In genomic region chr14:101963052-101963451, GRCh38 we compare ENCODE assay signal across 18 cellular contexts. TPM values are rescaled to one million over a fixed set of nuclear protein-coding genes. Genes with fewer than 3 reads are reported as not detected.
DNase-seq lines count a peak whose midpoint lies in the region; ATAC-seq, FAIRE-seq and TF ChIP-seq lines count a peak whose summit lies in the region.
"Had no signal": no experiment of that assay in that cellular context is flagged by ENCODE, and none has a peak within 500 bp of the region (broad histone marks: within the 10 kb centered on the region; RNA-seq: fewer than 3 reads in every experiment).

No MANE protein-coding gene starts in this region.

- H3K27ac ChIP-seq in angular gyrus (ENCODE audit: low read depth, low read length): peak overlapping the region; percentile 75
- no peak overlapping the region for H3K27ac ChIP-seq in keratinocyte (ENCODE audit: control insufficient read depth, insufficient read depth, low read length)
- no peak overlapping the region for H3K27ac ChIP-seq in colonic mucosa
- H3K27ac ChIP-seq: right lobe of liver had no signal

- H3K79me2 ChIP-seq in keratinocyte (ENCODE audit: control insufficient read depth, insufficient read depth, low read length): peaks cover 37% of the 10 kb centered on the region

- H4K20me1 ChIP-seq in keratinocyte (ENCODE audit: control insufficient read depth, extremely low read depth, insufficient read depth, low read length): no peaks in the 10 kb centered on the region

- dilution Hi-C loops in keratinocyte (cut with MboI; ENCODE audit: extremely low pct_ligation_motif_present, low sequenced_read_pairs): no loop called here

- peaks cover 26% of the 10 kb centered on the region for H3K4me1 ChIP-seq in keratinocyte (ENCODE audit: control insufficient read depth, extremely low read depth, insufficient read depth, low read length)
- H3K4me1 ChIP-seq in colonic mucosa: peaks cover 4% of the 10 kb centered on the region

- DNase-seq in Jurkat, Clone E6-1 (ENCODE audit: low read depth, low spot score): peak; percentile 43
- no peak for DNase-seq in keratinocyte (ENCODE audit: low read depth, low spot score)
- DNase-seq in superior temporal gyrus (ENCODE audit: extremely low spot score): peak; percentile 45
- no peak for DNase-seq in omental fat pad (ENCODE audit: low spot score)
- DNase-seq in colonic mucosa: no peak
- DNase-seq: activated CD4-positive, CD25-positive, alpha-beta regulatory T cell; activated naive CD8-positive, alpha-beta T cell treated with anti-CD3 and anti-CD28 coated beads, Interleukin-2, amount 50 U/mL, for 24 hours; central memory CD4-positive, alpha-beta T cell; effector memory CD8-positive, alpha-beta T cell; KBM-7; NCI-H226 had no signal

- no peak for ATAC-seq in omental fat pad (ENCODE audit: low FRiP score)
- ATAC-seq in GM19351 (IDR thresholded peaks at IDR 0.05; ENCODE audit: unreplicated experiment): no peak
- ATAC-seq: activated naive CD8-positive, alpha-beta T cell treated with anti-CD3 and anti-CD28 coated beads, Interleukin-2, amount 50 U/mL, for 24 hours; activated T-helper 17 cell treated with anti-CD3 and anti-CD28 coated beads, Interleukin-2, amount 50 U/mL, for 72 hours; effector memory CD8-positive, alpha-beta T cell; left cardiac atrium; mucosa of descending colon had no signal

- no peaks in the 10 kb centered on the region for H3K9me3 ChIP-seq in keratinocyte (ENCODE audit: control insufficient read depth, low read depth, low read length)
- H3K9me3 ChIP-seq in colonic mucosa: no peaks in the 10 kb centered on the region
- H3K9me3 ChIP-seq: mucosa of descending colon, right lobe of liver had no signal

- peaks cover 3% of the 10 kb centered on the region for H3K9me1 ChIP-seq in keratinocyte (ENCODE audit: control insufficient read depth, extremely low read depth, insufficient read depth, low read length)

- no peak overlapping the region for H3K4me3 ChIP-seq in Jurkat, Clone E6-1 (ENCODE audit: low read length)
- H3K4me3 ChIP-seq in keratinocyte (ENCODE audit: control insufficient read depth in 2 of 3, extremely low read depth in 1 of 3, insufficient read depth in 2 of 3, low read depth in 1 of 3, low read length in 3 of 3) (no peak overlapping the region), colonic mucosa (no peak overlapping the region)
- H3K4me3 ChIP-seq: mucosa of descending colon, right lobe of liver had no signal

- FAIRE-seq in keratinocyte (lab: Jason Lieb, UNC): no peak
- FAIRE-seq: H1 had no signal

- H3K27me3 ChIP-seq in keratinocyte (ENCODE audit: control insufficient read depth, extremely low read depth, insufficient read depth, low read length) (no peaks in the 10 kb centered on the region), colonic mucosa (no peaks in the 10 kb centered on the region)
- H3K27me3 ChIP-seq: right lobe of liver had no signal

- intact Hi-C loops in colonic mucosa (cut with DNase I): loop anchor here (5.0 to 10.0 kb wide), 2 partner anchors 129 to 352 kb away; partner anchors contain the start of gene ZNF839

- H3K9ac ChIP-seq in keratinocyte (ENCODE audit: control insufficient read depth, extremely low read depth, insufficient read depth, low read length) (no peak overlapping the region), colonic mucosa (ENCODE audit: low read depth in 2 of 2, low read length in 2 of 2) (no peak overlapping the region)

- H3K36me3 ChIP-seq in keratinocyte (ENCODE audit: control insufficient read depth in 2 of 2, extremely low read depth in 1 of 2, insufficient read depth in 2 of 2, low read length in 2 of 2) (peaks cover 4 to 9% of the 10 kb centered on the region in 2 experiments), colonic mucosa (no peaks in the 10 kb centered on the region)
- H3K36me3 ChIP-seq: right lobe of liver had no signal

- H3K4me2 ChIP-seq in keratinocyte (ENCODE audit: control insufficient read depth, extremely low read depth, insufficient read depth, low read depth, low read length): peak overlapping the region; percentile 35

- H2AFZ ChIP-seq in keratinocyte (ENCODE audit: control insufficient read depth, low read length): no peak overlapping the region

- TF ChIP-seq CTCF in keratinocyte (optimal IDR thresholded peaks at IDR 0.05 in 1 of 3, IDR thresholded peaks at IDR 0.05 in 1 of 3, conservative IDR thresholded peaks at IDR 0.05 in 1 of 3; ENCODE audit: extremely low read depth in 1 of 3, insufficient read depth in 2 of 3, low read length in 3 of 3) (no peak), omental fat pad (IDR thresholded peaks at IDR 0.05) (no peak), colonic mucosa (IDR thresholded peaks at IDR 0.05) (no peak)

RNA-seq across cellular contexts. Expression of gene DYNC1H1, which starts 1.3 kb away (rescaled TPM):
- polyA plus RNA-seq in Jurkat, Clone E6-1 (2012; ENCODE audit: insufficient read depth, insufficient read length): 146 TPM
- polyA plus RNA-seq in keratinocyte: 166 to 185 TPM (median 179 TPM) in 3 replicates
- 369 TPM for polyA plus RNA-seq in keratinocyte (2011; ENCODE audit: low read depth)
- 99.9 and 122 TPM in 2 replicates for polyA plus RNA-seq in keratinocyte (2011; cell fraction: cytosol; rRNA removed)
- 1,037 and 1,053 TPM in 2 replicates for polyA plus RNA-seq in keratinocyte (2011; cell fraction: nucleus; rRNA removed)
- 207 and 398 TPM in 2 replicates for polyA plus RNA-seq in keratinocyte (2012; ENCODE audit: low replicate concordance)
- 553 to 1,216 TPM (median 812 TPM) in 3 replicates for polyA minus RNA-seq in keratinocyte
- polyA minus RNA-seq in keratinocyte (2011; cell fraction: cytosol; rRNA and poly(A)+ RNA removed): 251 TPM
- polyA minus RNA-seq in keratinocyte (2011; cell fraction: nucleus; rRNA and poly(A)+ RNA removed): 1,725 and 2,247 TPM in 2 replicates
- total RNA-seq in omental fat pad (100 to 1,000 TPM; 440 to 541 (median 495) TPM), colonic mucosa (100 to 1,000 TPM; 345 to 359 TPM)

Comparison
In these comparisons a context has a peak if more than half of its experiments do, and no peak if none do; other contexts are left out.
1. DNase-seq: peak in Jurkat, Clone E6-1 (single experiment) and superior temporal gyrus (single experiment); none in keratinocyte (single experiment), omental fat pad (single experiment) and colonic mucosa (single experiment).